Comparison of ENCODE assay signal across 8 cellular contexts in the genomic region with DNA sequence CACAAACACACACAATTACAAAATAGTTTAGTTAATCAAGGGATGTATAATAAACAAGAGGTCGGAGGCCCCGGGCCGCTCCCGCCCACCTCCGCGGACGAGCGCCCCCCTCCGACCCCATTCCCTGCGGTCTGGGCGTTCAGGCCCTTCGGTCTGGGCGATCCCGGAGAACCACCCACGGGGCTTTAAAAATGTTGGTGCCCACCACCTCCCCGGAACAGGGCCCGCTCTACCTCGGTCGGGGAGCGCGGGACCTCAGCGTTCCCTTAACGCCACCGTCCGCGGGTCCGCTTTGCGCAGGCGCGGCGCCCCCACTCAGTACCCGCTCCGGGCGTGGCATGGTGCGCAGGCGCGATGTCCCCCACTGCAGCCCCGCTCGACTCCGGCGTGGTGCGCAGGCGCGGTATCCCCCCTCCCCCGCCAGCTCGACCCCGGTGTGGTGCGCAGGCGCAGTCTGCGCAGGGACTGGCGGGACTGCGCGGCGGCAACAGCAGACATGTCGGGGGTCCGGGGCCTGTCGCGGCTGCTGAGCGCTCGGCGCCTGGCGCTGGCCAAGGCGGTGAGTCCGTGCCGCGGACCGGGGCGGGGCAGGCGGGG. TPM values are rescaled to one million over a fixed set of nuclear protein-coding genes. Genes with fewer than 3 reads are reported as not detected.
DNase-seq lines count a peak whose midpoint lies in the region; ATAC-seq and TF ChIP-seq lines count a peak whose summit lies in the region.

A gene with protein sequence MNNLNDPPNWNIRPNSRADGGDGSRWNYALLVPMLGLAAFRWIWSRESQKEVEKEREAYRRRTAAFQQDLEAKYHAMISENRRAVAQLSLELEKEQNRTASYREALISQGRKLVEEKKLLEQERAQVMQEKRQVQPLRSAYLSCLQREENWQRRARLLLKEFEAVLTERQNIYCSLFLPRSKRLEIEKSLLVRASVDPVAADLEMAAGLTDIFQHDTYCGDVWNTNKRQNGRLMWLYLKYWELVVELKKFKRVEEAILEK (minus strand): TSS at position 294 of the 597 bp plus-strand sequence. CDS start 1,304 bp downstream, outside the sequence.
SDHA (plus strand) TSS at position 461 of the 597 bp plus-strand sequence; CDS start at position 497, 36 bp downstream.

- intact Hi-C loops in natural killer cell (cut with micrococcal nuclease) = loop anchor here (2.0 kb wide), 1 partner anchor 53 kb away; the partner anchor contains the start of gene PDCD6

- no peaks in the 10 kb centered on the region for H3K27me3 Mint-ChIP-seq in activated T-helper 17 cell treated with anti-CD3 and anti-CD28 coated beads, Interleukin-2, amount 50 U/mL, for 72 hours
- no peaks in the 10 kb centered on the region for H3K27me3 Mint-ChIP-seq in natural killer cell (ENCODE audit: low read depth in 2 of 2)
- H3K27me3 Mint-ChIP-seq in stimulated activated naive B cell treated with anti-CD40 and anti-IgM and Interleukin-4, amounts not matched to agents 10 μg/mL and 1 μg/mL and 100 μg/mL, for 72 hours = no peaks in the 10 kb centered on the region

- TF ChIP-seq CTCF in LNCaP clone FGC (IDR thresholded peaks at IDR 0.05; ENCODE audit: control insufficient read depth, extremely low read depth, insufficient read depth) = peak; percentile 29; the same call in 1 of the 2 replicates
- peak; percentile 26 for TF ChIP-seq CTCF in natural killer cell (IDR thresholded peaks at IDR 0.05)

- H3K9me3 Mint-ChIP-seq in activated T-helper 17 cell treated with anti-CD3 and anti-CD28 coated beads, Interleukin-2, amount 50 U/mL, for 72 hours = no peaks in the 10 kb centered on the region
- H3K9me3 Mint-ChIP-seq in natural killer cell = no peaks in the 10 kb centered on the region
- H3K9me3 Mint-ChIP-seq in stimulated activated naive B cell treated with anti-CD40 and anti-IgM and Interleukin-4, amounts not matched to agents 10 μg/mL and 1 μg/mL and 100 μg/mL, for 72 hours = no peaks in the 10 kb centered on the region

- H3K4me3 Mint-ChIP-seq in activated T-helper 17 cell treated with anti-CD3 and anti-CD28 coated beads, Interleukin-2, amount 50 U/mL, for 72 hours = peak within 1 kb of the TSS; percentile 96
- peak within 1 kb of the TSS; percentile 95 for H3K4me3 Mint-ChIP-seq in natural killer cell
- H3K4me3 Mint-ChIP-seq in stimulated activated naive B cell treated with anti-CD40 and anti-IgM and Interleukin-4, amounts not matched to agents 10 μg/mL and 1 μg/mL and 100 μg/mL, for 72 hours = peak within 1 kb of the TSS; percentile 91 to 94

- peak; percentile 83 for ATAC-seq in activated T-helper 17 cell treated with anti-CD3 and anti-CD28 coated beads, Interleukin-2, amount 50 U/mL, for 72 hours (replicated peaks)
- peak; percentile 77 to 90 (median 85) for ATAC-seq in natural killer cell
- peak; percentile 85 to 88 for ATAC-seq in stimulated activated naive B cell treated with anti-CD40 and anti-IgM and Interleukin-4, amounts not matched to agents 10 μg/mL and 1 μg/mL and 100 μg/mL, for 72 hours (replicated peaks)

- peaks cover 24% of the 10 kb centered on the region for H3K4me1 Mint-ChIP-seq in activated T-helper 17 cell treated with anti-CD3 and anti-CD28 coated beads, Interleukin-2, amount 50 U/mL, for 72 hours
- H3K4me1 Mint-ChIP-seq in natural killer cell = peaks cover 52 to 56% of the 10 kb centered on the region in 2 donors
- H3K4me1 Mint-ChIP-seq in stimulated activated naive B cell treated with anti-CD40 and anti-IgM and Interleukin-4, amounts not matched to agents 10 μg/mL and 1 μg/mL and 100 μg/mL, for 72 hours = peaks cover 30 to 72% of the 10 kb centered on the region in 2 donors

- peaks cover 71% of the 10 kb centered on the region for H3K36me3 Mint-ChIP-seq in activated T-helper 17 cell treated with anti-CD3 and anti-CD28 coated beads, Interleukin-2, amount 50 U/mL, for 72 hours (ENCODE audit: low read depth)
- no peaks in the 10 kb centered on the region for H3K36me3 Mint-ChIP-seq in natural killer cell
- H3K36me3 Mint-ChIP-seq in stimulated activated naive B cell treated with anti-CD40 and anti-IgM and Interleukin-4, amounts not matched to agents 10 μg/mL and 1 μg/mL and 100 μg/mL, for 72 hours = peaks cover 6 to 26% of the 10 kb centered on the region in 2 donors

- peak within 1 kb of the TSS; percentile 97 for H3K4me3 ChIP-seq in LNCaP clone FGC (ENCODE audit: low read depth, low read length)

- DNase-seq in ELR (ENCODE audit: low read depth) = peak; percentile 93
- DNase-seq in H4 (ENCODE audit: low spot score) = peak; percentile 95
- peak; percentile 47 for DNase-seq in LNCaP clone FGC (ENCODE audit: low read depth)
- peak; percentile 82 for DNase-seq in RPMI7951 (ENCODE audit: low read depth)
- peak; percentile 87 for DNase-seq in fibroblast of peridontal ligament (ENCODE audit: extremely low read depth)
- peak; percentile 97 for DNase-seq in natural killer cell
- DNase-seq in stimulated activated naive B cell treated with anti-CD40 and anti-IgM and Interleukin-4, amounts not matched to agents 10 μg/mL and 1 μg/mL and 100 μg/mL, for 72 hours = peak; percentile 97

- H3K27ac Mint-ChIP-seq in activated T-helper 17 cell treated with anti-CD3 and anti-CD28 coated beads, Interleukin-2, amount 50 U/mL, for 72 hours = peak within 1 kb of the TSS; percentile 95
- H3K27ac Mint-ChIP-seq in natural killer cell = peak within 1 kb of the TSS; percentile 95 to 96
- H3K27ac Mint-ChIP-seq in stimulated activated naive B cell treated with anti-CD40 and anti-IgM and Interleukin-4, amounts not matched to agents 10 μg/mL and 1 μg/mL and 100 μg/mL, for 72 hours = peak within 1 kb of the TSS; percentile 90

RNA-seq across cellular contexts. Expression of the first gene that starts in this region (rescaled TPM):
- total RNA-seq in H4 (2014; rRNA removed; shearing (Covaris generic)) = 4.6 and 4.8 TPM in 2 replicates
- total RNA-seq in RPMI7951 (2014; rRNA removed; shearing (Covaris generic)) = 3.4 and 3.8 TPM in 2 replicates
- total RNA-seq in activated T-helper 17 cell treated with anti-CD3 and anti-CD28 coated beads, Interleukin-2, amount 50 U/mL, for 72 hours = 10 to 100 TPM in 1 of 2 donors, 1 to 10 TPM in 1; 6.4 to 10.5 TPM
- total RNA-seq in natural killer cell = 1 to 10 TPM; 4.4 to 6.2 (median 5.4) TPM

RNA-seq across cellular contexts. Expression of gene SDHA, which starts in this region (rescaled TPM):
- 70.3 and 79.9 TPM in 2 replicates for total RNA-seq in H4 (2014; rRNA removed; shearing (Covaris generic))
- total RNA-seq in RPMI7951 (2014; rRNA removed; shearing (Covaris generic)) = 91.9 and 95.6 TPM in 2 replicates
- 100 to 1,000 TPM; 132 to 177 TPM for total RNA-seq in activated T-helper 17 cell treated with anti-CD3 and anti-CD28 coated beads, Interleukin-2, amount 50 U/mL, for 72 hours
- total RNA-seq in natural killer cell = 100 to 1,000 TPM; 173 to 183 (median 173) TPM

Comparison
In these comparisons a context has a peak if more than half of its experiments do, and no peak if none do; other contexts are left out.
1. Peak in every context shown above with its lines: DNase-seq, ATAC-seq and H3K4me3 ChIP-seq.
2. DNase-seq: peak in every context shown above with its lines; median percentile 97 in natural killer cell; 97 in stimulated activated naive B cell treated with anti-CD40 and anti-IgM and Interleukin-4, amounts not matched to agents 10 μg/mL and 1 μg/mL and 100 μg/mL, for 72 hours; 95 in H4; 93 in ELR; 87 in fibroblast of peridontal ligament; 82 in RPMI7951; 47 in LNCaP clone FGC.